In genomic region chr4:16676247-16676646, GRCh38 we compare ENCODE assay signal across 21 cellular contexts.
"Had no signal": no experiment of that assay in that cellular context is flagged by ENCODE, and none has a peak within 500 bp of the region (broad histone marks: within the 10 kb centered on the region; RNA-seq: fewer than 3 reads in every experiment).

No MANE protein-coding gene starts in this region.

- H3K27me3 ChIP-seq: dorsolateral prefrontal cortex, gastrocnemius medialis, pancreas, spleen, tibial nerve, upper lobe of left lung had no signal

- H3K4me1 ChIP-seq: pancreas had no signal

- H3K36me3 Mint-ChIP-seq: naive thymus-derived CD8-positive, alpha-beta T cell; stimulated activated naive B cell treated with anti-CD40 and anti-IgM and Interleukin-4, amounts not matched to agents 10 μg/mL and 1 μg/mL and 100 μg/mL, for 72 hours had no signal

- H3K4me1 Mint-ChIP-seq: immature natural killer cell; naive thymus-derived CD8-positive, alpha-beta T cell; stimulated activated naive B cell treated with anti-CD40 and anti-IgM and Interleukin-4, amounts not matched to agents 10 μg/mL and 1 μg/mL and 100 μg/mL, for 72 hours had no signal

- DNase-seq: central memory CD4-positive, alpha-beta T cell; dorsolateral prefrontal cortex; effector CD4-positive, alpha-beta T cell; foreskin fibroblast; gastrocnemius medialis; hypothalamus; immature natural killer cell; islet precursor cell; kidney glomerular epithelial cell; naive thymus-derived CD8-positive, alpha-beta T cell; pancreas; spleen; stimulated activated CD4-positive, alpha-beta T cell treated with anti-CD3 and anti-CD28 coated beads, Interleukin-2, amount 100 ng/mL, for 48 hours; stimulated activated naive B cell treated with anti-CD40 and anti-IgM and Interleukin-4, amounts not matched to agents 10 μg/mL and 1 μg/mL and 100 μg/mL, for 72 hours; upper lobe of left lung had no signal

- H3K36me3 ChIP-seq: gastrocnemius medialis, neutrophil, pancreas, spleen, thoracic aorta, tibial nerve, upper lobe of left lung had no signal

- H3K9me3 Mint-ChIP-seq: immature natural killer cell; naive thymus-derived CD8-positive, alpha-beta T cell; neural crest cell; stimulated activated naive B cell treated with anti-CD40 and anti-IgM and Interleukin-4, amounts not matched to agents 10 μg/mL and 1 μg/mL and 100 μg/mL, for 72 hours; stimulated activated naive CD8-positive, alpha-beta T cell treated with anti-CD3 and anti-CD28 coated beads, Interleukin-15, Interleukin-2, amounts not matched to agents 100 ng/mL and 50 ng/mL, for 24 hours had no signal

- H3K27ac Mint-ChIP-seq: immature natural killer cell; naive thymus-derived CD8-positive, alpha-beta T cell; stimulated activated naive B cell treated with anti-CD40 and anti-IgM and Interleukin-4, amounts not matched to agents 10 μg/mL and 1 μg/mL and 100 μg/mL, for 72 hours; stimulated activated naive CD8-positive, alpha-beta T cell treated with anti-CD3 and anti-CD28 coated beads, Interleukin-15, Interleukin-2, amounts not matched to agents 100 ng/mL and 50 ng/mL, for 24 hours had no signal

- H3K4me3 ChIP-seq: dorsolateral prefrontal cortex, gastrocnemius medialis, pancreas, skin epidermis, spleen, thoracic aorta, tibial nerve, upper lobe of left lung had no signal

- H3K4me3 Mint-ChIP-seq: immature natural killer cell; naive thymus-derived CD8-positive, alpha-beta T cell; neural crest cell; stimulated activated naive B cell treated with anti-CD40 and anti-IgM and Interleukin-4, amounts not matched to agents 10 μg/mL and 1 μg/mL and 100 μg/mL, for 72 hours; stimulated activated naive CD8-positive, alpha-beta T cell treated with anti-CD3 and anti-CD28 coated beads, Interleukin-15, Interleukin-2, amounts not matched to agents 100 ng/mL and 50 ng/mL, for 24 hours had no signal

- H3K27me3 Mint-ChIP-seq: stimulated activated naive CD8-positive, alpha-beta T cell treated with anti-CD3 and anti-CD28 coated beads, Interleukin-15, Interleukin-2, amounts not matched to agents 100 ng/mL and 50 ng/mL, for 24 hours had no signal

- H3K9me3 ChIP-seq: gastrocnemius medialis, neutrophil, pancreas, spleen, thoracic aorta, tibial nerve, upper lobe of left lung had no signal

- H3K27ac ChIP-seq: gastrocnemius medialis, neutrophil, pancreas, skin epidermis, spleen, thoracic aorta, tibial nerve, upper lobe of left lung had no signal
